In genomic region chr3:172138792-172139507, GRCh38 we compare ENCODE assay signal across 8 cellular contexts.
A peak's percentile ranks its signal among the peaks of the same experiment; 100 is the strongest.
DNase-seq lines count a peak whose midpoint lies in the region; ATAC-seq and TF ChIP-seq lines count a peak whose summit lies in the region.

No MANE protein-coding gene starts in this region.

- TF ChIP-seq CTCF in fibroblast of pulmonary artery (IDR thresholded peaks at IDR 0.05; ENCODE audit: low read length, missing control alignments): no peak

- DNase-seq in activated naive CD4-positive, alpha-beta T cell treated with Interleukin-2 at 50 U/mL for 16 hours: peak; percentile 45
- no peak for DNase-seq in activated naive CD4-positive, alpha-beta T cell treated with anti-CD3 and anti-CD28 coated beads, Interleukin-2, amount 50 U/mL, for 16 hours
- DNase-seq in UCSD-AML1 (lab: John Stamatoyannopoulos, UW; ENCODE audit: unreplicated experiment): peak; percentile 30
- peak; percentile 59 for DNase-seq in fibroblast of pulmonary artery (ENCODE audit: low read depth)
- DNase-seq in nucleus accumbens (lab: John Stamatoyannopoulos, UW): peak in 51 of 56 donors; percentile 1 to 86 (median 53)
- no peak for DNase-seq in D341Med (ENCODE audit: low spot score)
- DNase-seq in DMS114 treated with DMSO at 0.1 percent for 48 hours (lab: John Stamatoyannopoulos, UW; ENCODE audit: unreplicated experiment): no peak

- no peak overlapping the region for H3K4me3 ChIP-seq in fibroblast of pulmonary artery (replicated peaks; ENCODE audit: low read depth, low read length)

- ATAC-seq in HG03342 (IDR thresholded peaks at IDR 0.05; ENCODE audit: unreplicated experiment): peak; percentile 38

Comparison
In these comparisons a context has a peak if more than half of its experiments do, and no peak if none do; other contexts are left out.
1. DNase-seq: peak in activated naive CD4-positive, alpha-beta T cell treated with Interleukin-2 at 50 U/mL for 16 hours (single experiment), UCSD-AML1 (single experiment), fibroblast of pulmonary artery (single experiment) and nucleus accumbens (51 of 56); none in activated naive CD4-positive, alpha-beta T cell treated with anti-CD3 and anti-CD28 coated beads, Interleukin-2, amount 50 U/mL, for 16 hours (single experiment), D341Med (single experiment) and DMS114 treated with DMSO at 0.1 percent for 48 hours (single experiment).